1 cellular context compared by ENCODE assay signal in genomic region chr22:50532353-50532700, GRCh38.
TF ChIP-seq lines count a peak whose summit lies in the region.

No MANE protein-coding gene starts in this region.

TF ChIP-seq in K562, 482 proteins besides CTCF, POLR2A, EP300 and RAD21:
- TF ChIP-seq ZBTB33 (CRISPR knock-in tag; IDR thresholded peaks at IDR 0.05) (0 out of 2 replicates have a peak, but pooled peaks have one; percentile 3), PCBP1 (IDR thresholded peaks at IDR 0.05; ENCODE audit: low read depth, low read length, poor library complexity, severe bottlenecking) (peak; percentile 51), ZBTB2 (IDR thresholded peaks at IDR 0.05) (no peak), KAT2B (IDR thresholded peaks at IDR 0.05; ENCODE audit: low read depth, low read length) (no peak), ZNF41 (CRISPR knock-in tag; conservative IDR thresholded peaks at IDR 0.05) (no peak), CSDE1 (IDR thresholded peaks at IDR 0.05) (no peak), POLR2G (IDR thresholded peaks at IDR 0.05; ENCODE audit: low read depth, low read length) (0 out of 2 replicates have a peak, but pooled peaks have one; percentile 16), MLLT1 (IDR thresholded peaks at IDR 0.05) (no peak)
